In the genomic region with DNA sequence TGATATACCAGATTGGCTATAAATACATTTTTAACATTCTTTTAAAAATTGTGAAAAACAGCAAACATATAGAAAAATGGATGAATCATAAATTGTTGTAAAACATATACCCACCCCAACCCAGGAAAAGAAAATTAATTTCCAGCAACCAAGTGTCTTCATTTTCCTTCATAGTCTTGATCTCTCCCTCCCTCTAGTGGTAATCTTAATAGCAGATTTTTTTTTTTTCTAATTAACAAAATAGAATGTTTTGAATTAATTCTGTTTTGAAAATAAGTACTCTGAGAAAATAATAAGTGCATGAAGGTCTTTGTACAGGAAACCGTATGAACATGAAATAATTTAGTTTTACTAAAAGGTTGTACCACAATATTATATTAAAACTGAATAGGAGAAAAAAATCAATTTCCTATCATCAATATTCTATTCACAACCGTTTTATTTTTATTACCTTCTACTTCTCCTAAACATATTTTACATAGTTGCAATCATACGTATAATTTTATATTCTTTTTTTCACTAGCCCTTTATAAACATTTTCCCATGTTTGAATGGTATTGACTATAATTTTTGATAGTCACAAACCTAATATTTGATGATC, we compare ENCODE assay signal across 7 cellular contexts. TPM values are rescaled to one million over a fixed set of nuclear protein-coding genes. Genes with fewer than 3 reads are reported as not detected.
DNase-seq lines count a peak whose midpoint lies in the region; ATAC-seq and TF ChIP-seq lines count a peak whose summit lies in the region.

No MANE protein-coding gene starts in this region.

- H3K27me3 ChIP-seq in dorsolateral prefrontal cortex, result no peaks in the 10 kb centered on the region
- H3K27me3 ChIP-seq in prostate gland (replicated peaks; ENCODE audit: insufficient read depth), result no peaks in the 10 kb centered on the region

- no peak for TF ChIP-seq POLR2A in prostate gland (IDR thresholded peaks at IDR 0.05)

- H3K36me3 ChIP-seq in prostate gland, result no peaks in the 10 kb centered on the region

- no peaks in the 10 kb centered on the region for H3K9me3 ChIP-seq in prostate gland

- H3K27ac ChIP-seq in dorsolateral prefrontal cortex (no peak overlapping the region), prostate gland (no peak overlapping the region)

- ATAC-seq in GM21786 (IDR thresholded peaks at IDR 0.05; ENCODE audit: unreplicated experiment), result no peak
- ATAC-seq in HG03135 (IDR thresholded peaks at IDR 0.05; ENCODE audit: unreplicated experiment), result no peak

- peak; percentile 19 for TF ChIP-seq CTCF in GM10266 (IDR thresholded peaks at IDR 0.05; ENCODE audit: control insufficient read depth, insufficient read depth, low read depth, missing control alignments)
- TF ChIP-seq CTCF in dorsolateral prefrontal cortex (IDR thresholded peaks at IDR 0.05 in 54 of 56, conservative IDR thresholded peaks at IDR 0.05 in 2 of 56; ENCODE audit: low read depth in 1 of 56, partially characterized antibody in 56 of 56), result peak; percentile 52 to 86 (median 72)
- peak in 3 of 4 experiments; percentile 45 to 50 (median 46) for TF ChIP-seq CTCF in prostate gland (IDR thresholded peaks at IDR 0.05)

- no peaks in the 10 kb centered on the region for H3K4me1 ChIP-seq in prostate gland (replicated peaks)

- WGBS in prostate gland, result 73% methylated on average over 3 of the region's 3 CpGs

- DNase-seq in GM10266 (ENCODE audit: extremely low spot score) (no peak), NCI-H1694 (lab: John Stamatoyannopoulos, UW) (peak; percentile 17), dorsolateral prefrontal cortex (no peak), prostate gland (ENCODE audit: low spot score) (no peak)
- no peak for DNase-seq in activated CD4-positive, alpha-beta T cell treated with anti-CD3 and anti-CD28 coated beads for 48 hours

- H3K4me3 ChIP-seq in dorsolateral prefrontal cortex (no peak overlapping the region), prostate gland (no peak overlapping the region)

- intact Hi-C loops in dorsolateral prefrontal cortex (cut with DNase I), result no loop called here
- intact Hi-C loops in prostate gland (cut with DNase I), result loop anchor here (5.0 kb wide), 1 partner anchor 105 kb away; no protein-coding TSS in a partner anchor

RNA-seq across cellular contexts. Expression of a gene that starts 7.0 kb away (rescaled TPM):
- 100 to 1,000 TPM in 81 of 120 experiments, 10 to 100 TPM in 39; 57.3 to 161 (median 106) TPM for total RNA-seq in dorsolateral prefrontal cortex
- total RNA-seq in prostate gland, result 10 to 100 TPM; 48.0 to 64.2 TPM

Comparison
In these comparisons a context has a peak if more than half of its experiments do, and no peak if none do; other contexts are left out.
1. CTCF ChIP-seq: peak in every context shown above with its lines; median percentile 72 in dorsolateral prefrontal cortex; 46 in prostate gland; 19 in GM10266.